Comparison of ENCODE assay signal across 1 cellular context in the genomic region with DNA sequence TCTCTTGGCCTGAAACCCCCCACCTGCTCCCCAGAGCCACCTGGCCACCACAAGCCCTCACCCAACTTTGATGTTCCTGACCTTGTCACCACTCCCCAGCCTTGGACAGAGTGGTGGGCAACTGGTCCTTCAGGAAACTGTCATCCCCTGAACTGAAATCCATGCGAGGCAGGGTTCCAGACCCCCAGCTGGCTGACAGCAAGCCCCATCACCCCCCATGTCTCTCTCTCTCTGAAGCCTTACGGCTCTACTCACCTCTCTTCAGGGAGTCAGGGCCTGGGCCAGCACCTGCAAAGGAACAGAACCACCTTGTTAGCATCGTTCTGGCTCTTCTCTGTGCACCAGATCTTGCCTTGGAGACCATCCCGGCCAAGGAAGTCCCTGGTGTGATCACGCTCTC.
TF ChIP-seq lines count a peak whose summit lies in the region.

No MANE protein-coding gene starts in this region.

TF ChIP-seq in IMR-90, 13 proteins besides CTCF, POLR2A, EP300 and RAD21:
- no peak for TF ChIP-seq MXI1 (IDR thresholded peaks at IDR 0.05; ENCODE audit: borderline replicate concordance, low read depth, low read length)
TF ChIP-seq in IMR-90: peak in this region for 0.
